ENCODE assay signal across 17 cellular contexts in the genomic region with DNA sequence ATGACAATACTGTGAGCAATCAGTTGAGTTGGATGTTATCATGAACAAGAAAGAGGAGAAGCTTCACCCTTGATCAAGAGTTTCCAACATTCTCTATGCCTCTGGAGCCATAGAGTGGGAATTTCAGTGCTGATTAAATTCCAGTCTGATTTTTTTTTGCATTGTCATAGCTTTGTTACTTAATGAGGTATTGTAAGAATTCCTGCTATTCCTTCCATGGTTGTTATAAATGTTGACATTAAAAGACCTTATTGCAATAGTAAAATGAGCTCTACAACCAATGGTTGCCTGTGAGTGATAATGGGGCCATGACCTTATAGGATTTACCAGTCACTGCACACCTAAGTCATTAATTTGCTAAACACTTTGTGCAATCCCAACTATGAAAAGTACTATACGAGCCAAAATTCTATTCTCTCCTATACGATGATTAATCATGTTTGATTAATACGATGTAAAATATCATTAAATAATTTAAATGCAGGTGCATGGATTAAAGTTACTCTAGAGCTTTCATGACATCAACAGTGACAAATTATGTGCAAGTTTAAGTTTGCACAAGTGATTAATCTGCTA.
"Had no signal": no experiment of that assay in that cellular context is flagged by ENCODE, and none has a peak within 500 bp of the region (broad histone marks: within the 10 kb centered on the region; RNA-seq: fewer than 3 reads in every experiment).

No MANE protein-coding gene starts in this region.

- H3K9me3 ChIP-seq: adrenal gland, testis, vagina had no signal

- DNase-seq: activated CD4-positive, alpha-beta memory T cell treated with anti-CD3 and anti-CD28 coated beads for 36 hours; activated CD4-positive, alpha-beta T cell treated with anti-CD3 and anti-CD28 coated beads for 48 hours; activated gamma-delta T cell treated with Interleukin-2 at 50 U/mL for 16 hours; adrenal gland; effector memory CD4-positive, alpha-beta T cell; heart right ventricle; islet precursor cell; left cardiac atrium; mucosa of descending colon; nucleus accumbens; sigmoid colon; stimulated activated CD4-positive, alpha-beta T cell treated with anti-CD3 and anti-CD28 coated beads, Interleukin-4, amount 100 ng/mL, for 1 hour; stimulated activated naive CD4-positive, alpha-beta T cell; testis had no signal

- H3K27ac ChIP-seq: adrenal gland, breast epithelium, heart right ventricle, parathyroid adenoma, sigmoid colon, testis, vagina had no signal

- ATAC-seq: heart right ventricle, left cardiac atrium, mucosa of descending colon had no signal

- H2AFZ ChIP-seq: parathyroid adenoma had no signal

- H3K4me1 ChIP-seq: adrenal gland, breast epithelium, parathyroid adenoma, sigmoid colon, testis, vagina had no signal

- H3K27me3 ChIP-seq: adrenal gland, breast epithelium, heart right ventricle, sigmoid colon, testis, vagina had no signal

- H3K36me3 ChIP-seq: adrenal gland, breast epithelium, heart right ventricle, sigmoid colon, vagina had no signal

- H3K9ac ChIP-seq: parathyroid adenoma had no signal

- H3K4me3 ChIP-seq: adrenal gland, breast epithelium, heart right ventricle, mucosa of descending colon, sigmoid colon, testis, vagina had no signal
